ENCODE assay signal across 1 cellular context in genomic region chr3:98732239-98733054, GRCh38.
TF ChIP-seq lines count a peak whose summit lies in the region.

No MANE protein-coding gene starts in this region.

TF ChIP-seq in HepG2, 621 proteins besides CTCF, POLR2A, EP300 and RAD21 (continued from another document):
- no peak for TF ChIP-seq KIAA2018 (CRISPR knock-in tag; IDR thresholded peaks at IDR 0.05; ENCODE audit: borderline replicate concordance)
- TF ChIP-seq, protein P1, sequence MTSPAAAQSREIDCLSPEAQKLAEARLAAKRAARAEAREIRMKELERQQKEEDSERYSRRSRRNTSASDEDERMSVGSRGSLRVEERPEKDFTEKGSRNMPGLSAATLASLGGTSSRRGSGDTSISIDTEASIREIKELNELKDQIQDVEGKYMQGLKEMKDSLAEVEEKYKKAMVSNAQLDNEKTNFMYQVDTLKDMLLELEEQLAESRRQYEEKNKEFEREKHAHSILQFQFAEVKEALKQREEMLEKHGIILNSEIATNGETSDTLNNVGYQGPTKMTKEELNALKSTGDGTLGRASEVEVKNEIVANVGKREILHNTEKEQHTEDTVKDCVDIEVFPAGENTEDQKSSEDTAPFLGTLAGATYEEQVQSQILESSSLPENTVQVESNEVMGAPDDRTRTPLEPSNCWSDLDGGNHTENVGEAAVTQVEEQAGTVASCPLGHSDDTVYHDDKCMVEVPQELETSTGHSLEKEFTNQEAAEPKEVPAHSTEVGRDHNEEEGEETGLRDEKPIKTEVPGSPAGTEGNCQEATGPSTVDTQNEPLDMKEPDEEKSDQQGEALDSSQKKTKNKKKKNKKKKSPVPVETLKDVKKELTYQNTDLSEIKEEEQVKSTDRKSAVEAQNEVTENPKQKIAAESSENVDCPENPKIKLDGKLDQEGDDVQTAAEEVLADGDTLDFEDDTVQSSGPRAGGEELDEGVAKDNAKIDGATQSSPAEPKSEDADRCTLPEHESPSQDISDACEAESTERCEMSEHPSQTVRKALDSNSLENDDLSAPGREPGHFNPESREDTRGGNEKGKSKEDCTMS (CRISPR knock-in tag; conservative IDR thresholded peaks at IDR 0.05) = no peak
- TF ChIP-seq SATB2 (CRISPR knock-in tag; IDR thresholded peaks at IDR 0.05) = no peak
- no peak for TF ChIP-seq ZNF10 (CRISPR knock-in tag; IDR thresholded peaks at IDR 0.05; ENCODE audit: borderline replicate concordance, low read depth)
- 0 out of 2 replicates have a peak, but pooled peaks have one; percentile 54 for TF ChIP-seq ZNF33B (CRISPR knock-in tag; IDR thresholded peaks at IDR 0.05)
- peak; percentile 45; the same call in 1 of the 2 replicates for TF ChIP-seq ZNF138 (CRISPR knock-in tag; IDR thresholded peaks at IDR 0.05; ENCODE audit: low read depth)
- 0 out of 2 replicates have a peak, but pooled peaks have one; percentile 6 for TF ChIP-seq POGK (CRISPR knock-in tag; conservative IDR thresholded peaks at IDR 0.05)
- TF ChIP-seq KDM2A (CRISPR knock-in tag; IDR thresholded peaks at IDR 0.05; ENCODE audit: borderline replicate concordance, low read depth) = peak; percentile 42; the same call in 1 of the 2 replicates
- no peak for TF ChIP-seq HDAC6 (IDR thresholded peaks at IDR 0.05; ENCODE audit: low read depth, low read length)
- no peak for TF ChIP-seq XBP1 (CRISPR knock-in tag; IDR thresholded peaks at IDR 0.05)
- TF ChIP-seq ZNF3 (CRISPR knock-in tag; IDR thresholded peaks at IDR 0.05) = no peak
- TF ChIP-seq RFX1 (IDR thresholded peaks at IDR 0.05) = no peak
- no peak for TF ChIP-seq ZNF335 (CRISPR knock-in tag; IDR thresholded peaks at IDR 0.05)
- TF ChIP-seq ZNF672 (CRISPR knock-in tag; IDR thresholded peaks at IDR 0.05) = no peak
- TF ChIP-seq SRSF9 (IDR thresholded peaks at IDR 0.05; ENCODE audit: borderline replicate concordance, insufficient read depth, low read depth, low read length, poor library complexity, severe bottlenecking) = no peak
- TF ChIP-seq MIER2 (CRISPR knock-in tag; IDR thresholded peaks at IDR 0.05) = no peak
- TF ChIP-seq ONECUT2 (CRISPR knock-in tag; IDR thresholded peaks at IDR 0.05) = peak; percentile 88
- TF ChIP-seq, protein P2, sequence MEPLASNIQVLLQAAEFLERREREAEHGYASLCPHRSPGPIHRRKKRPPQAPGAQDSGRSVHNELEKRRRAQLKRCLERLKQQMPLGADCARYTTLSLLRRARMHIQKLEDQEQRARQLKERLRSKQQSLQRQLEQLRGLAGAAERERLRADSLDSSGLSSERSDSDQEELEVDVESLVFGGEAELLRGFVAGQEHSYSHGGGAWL (CRISPR knock-in tag; IDR thresholded peaks at IDR 0.05) = peak; percentile 71; the same call in 1 of the 2 replicates
- TF ChIP-seq ZNF12 (CRISPR knock-in tag; IDR thresholded peaks at IDR 0.05) = no peak
- TF ChIP-seq HOXA3 (CRISPR knock-in tag; IDR thresholded peaks at IDR 0.05) = peak; percentile 37; the same call in 1 of the 2 replicates
- no peak for TF ChIP-seq ADNP (CRISPR knock-in tag; IDR thresholded peaks at IDR 0.05)
- no peak for TF ChIP-seq ZFP82 (CRISPR knock-in tag; IDR thresholded peaks at IDR 0.05; ENCODE audit: borderline replicate concordance)
- TF ChIP-seq NFAT5 (CRISPR knock-in tag; IDR thresholded peaks at IDR 0.05) = 0 out of 2 replicates have a peak, but pooled peaks have one; percentile 36
- peak; percentile 91 for TF ChIP-seq RBFOX2 (IDR thresholded peaks at IDR 0.05; ENCODE audit: low read depth, low read length)
- no peak for TF ChIP-seq TCF7L2 (IDR thresholded peaks at IDR 0.05; ENCODE audit: low read depth, low read length)
- TF ChIP-seq ZNF143 (CRISPR knock-in tag; IDR thresholded peaks at IDR 0.05) = peak; percentile 20; the same call in 1 of the 2 replicates
- no peak for TF ChIP-seq E2F2 (CRISPR knock-in tag; IDR thresholded peaks at IDR 0.05; ENCODE audit: borderline replicate concordance)
- TF ChIP-seq JUND (CRISPR knock-in tag; IDR thresholded peaks at IDR 0.05) = no peak
- no peak for TF ChIP-seq NBN (conservative IDR thresholded peaks at IDR 0.05)
- TF ChIP-seq IRX3 (CRISPR knock-in tag; IDR thresholded peaks at IDR 0.05; ENCODE audit: borderline replicate concordance, low read depth) = no peak
- TF ChIP-seq CSRNP2 (CRISPR knock-in tag; conservative IDR thresholded peaks at IDR 0.05; ENCODE audit: low read depth) = no peak
- TF ChIP-seq BHLHE40 (IDR thresholded peaks at IDR 0.05; ENCODE audit: low read length) = no peak
- no peak for TF ChIP-seq NR3C1 (CRISPR knock-in tag; IDR thresholded peaks at IDR 0.05)
- peak; percentile 41; the same call in 1 of the 2 replicates for TF ChIP-seq ZBTB7A (CRISPR knock-in tag; IDR thresholded peaks at IDR 0.05)
- TF ChIP-seq STAT5B (CRISPR knock-in tag; IDR thresholded peaks at IDR 0.05) = no peak
- TF ChIP-seq ZNF577 (CRISPR knock-in tag; IDR thresholded peaks at IDR 0.05; ENCODE audit: borderline replicate concordance, low read depth) = no peak
- no peak for TF ChIP-seq ARID2 (CRISPR knock-in tag; IDR thresholded peaks at IDR 0.05; ENCODE audit: borderline replicate concordance)
- TF ChIP-seq PTBP1 (IDR thresholded peaks at IDR 0.05; ENCODE audit: low read depth, low read length, poor library complexity, severe bottlenecking) = peak; percentile 10
- no peak for TF ChIP-seq HIVEP1 (CRISPR knock-in tag; IDR thresholded peaks at IDR 0.05)
